9 cellular contexts compared by ENCODE assay signal in genomic region chr12:62834971-62835547, GRCh38.
A peak's percentile ranks its signal among the peaks of the same experiment; 100 is the strongest.
DNase-seq lines count a peak whose midpoint lies in the region; ATAC-seq, FAIRE-seq and TF ChIP-seq lines count a peak whose summit lies in the region.
"Had no signal": no experiment of that assay in that cellular context is flagged by ENCODE, and none has a peak within 500 bp of the region (broad histone marks: within the 10 kb centered on the region; RNA-seq: fewer than 3 reads in every experiment).

No MANE protein-coding gene starts in this region.

- H3K4me3 ChIP-seq in breast epithelium (no peak overlapping the region), esophagus muscularis mucosa (peak overlapping the region; percentile 8 to 28 (median 20)), GM23338 (no peak overlapping the region)

- no peaks in the 10 kb centered on the region for H3F3A ChIP-seq in GM23338 (replicated peaks; ENCODE audit: low read depth)

- POLR2A ChIA-PET in MCF 10A (lab: Yijun Ruan, JAX) = interaction anchor here (0.6 to 1.6 kb wide), 2 partner anchors 13 to 428 kb away, joined by 3 read pairs; no protein-coding TSS in a partner anchor

- TF ChIP-seq CTCF in MCF 10A (IDR thresholded peaks at IDR 0.05; ENCODE audit: unreplicated experiment) = no peak
- no peak for TF ChIP-seq CTCF in breast epithelium (IDR thresholded peaks at IDR 0.05)
- TF ChIP-seq CTCF in esophagus muscularis mucosa (IDR thresholded peaks at IDR 0.05) = no peak
- TF ChIP-seq CTCF in GM23338 (conservative IDR thresholded peaks at IDR 0.05; ENCODE audit: low read depth in 2 of 2) = no peak
- TF ChIP-seq CTCF in endothelial cell (IDR thresholded peaks at IDR 0.05; ENCODE audit: unreplicated experiment) = no peak

- no peaks in the 10 kb centered on the region for H3K9me3 ChIP-seq in breast epithelium
- no peaks in the 10 kb centered on the region for H3K9me3 ChIP-seq in esophagus muscularis mucosa

- no peak for TF ChIP-seq EP300 in esophagus muscularis mucosa (IDR thresholded peaks at IDR 0.05)

- H3K36me3 ChIP-seq in breast epithelium = no peaks in the 10 kb centered on the region
- no peaks in the 10 kb centered on the region for H3K36me3 ChIP-seq in esophagus muscularis mucosa
- 0 out of 2 replicates have a peak, but pooled peaks cover 5% of the 10 kb centered on the region for H3K36me3 ChIP-seq in GM23338 (ENCODE audit: insufficient read depth)

- no peak overlapping the region for H2AFZ ChIP-seq in GM23338

- H3K4me1 ChIP-seq in breast epithelium (no peaks in the 10 kb centered on the region), esophagus muscularis mucosa (peaks cover 0 to 11% (median 9%) of the 10 kb centered on the region in 4 donors), GM23338 (ENCODE audit: insufficient read depth) (no peaks in the 10 kb centered on the region; the same call in 1 of the 2 replicates)

- H3K27me3 Mint-ChIP-seq in MCF 10A (ENCODE audit: insufficient read depth, unreplicated experiment) = no peaks in the 10 kb centered on the region
- peaks cover 10% of the 10 kb centered on the region for H3K27me3 Mint-ChIP-seq in GM23338 (ENCODE audit: insufficient read depth, low read depth, poor library complexity)
- H3K27me3 Mint-ChIP-seq in endothelial cell (ENCODE audit: unreplicated experiment) = peaks cover 1% of the 10 kb centered on the region

- H3K36me3 Mint-ChIP-seq in MCF 10A (ENCODE audit: insufficient read depth, unreplicated experiment) (no peaks in the 10 kb centered on the region), GM23338 (ENCODE audit: low read depth) (peaks cover 11% of the 10 kb centered on the region), endothelial cell (ENCODE audit: low read depth, unreplicated experiment) (peaks cover 4% of the 10 kb centered on the region)

- H3K4me3 Mint-ChIP-seq in MCF 10A (ENCODE audit: unreplicated experiment) = no peak overlapping the region
- no peak overlapping the region for H3K4me3 Mint-ChIP-seq in GM23338
- H3K4me3 Mint-ChIP-seq in endothelial cell (ENCODE audit: unreplicated experiment) = no peak overlapping the region

- FAIRE-seq in urothelium cell line (lab: Jason Lieb, UNC) = no peak

- no peaks in the 10 kb centered on the region; the same call in none of the 2 replicates for H4K20me1 ChIP-seq in GM23338 (replicated peaks; ENCODE audit: insufficient read depth)

- H3K4me1 Mint-ChIP-seq in MCF 10A (ENCODE audit: insufficient read depth, unreplicated experiment) = peaks cover 10% of the 10 kb centered on the region
- H3K4me1 Mint-ChIP-seq in GM23338 = peaks cover 15% of the 10 kb centered on the region
- peaks cover 34% of the 10 kb centered on the region for H3K4me1 Mint-ChIP-seq in endothelial cell (ENCODE audit: unreplicated experiment)

- H3K27me3 ChIP-seq in breast epithelium (no peaks in the 10 kb centered on the region), esophagus muscularis mucosa (no peaks in the 10 kb centered on the region), GM23338 (ENCODE audit: insufficient read depth) (no peaks in the 10 kb centered on the region)

- H3K27ac Mint-ChIP-seq in MCF 10A (ENCODE audit: low read depth, unreplicated experiment) = no peak overlapping the region
- H3K27ac Mint-ChIP-seq in GM23338 = no peak overlapping the region
- no peak overlapping the region for H3K27ac Mint-ChIP-seq in endothelial cell (ENCODE audit: unreplicated experiment)

- H3K9me3 Mint-ChIP-seq in MCF 10A (ENCODE audit: unreplicated experiment) (peaks cover 6% of the 10 kb centered on the region), GM23338 (no peaks in the 10 kb centered on the region; the same call in 2 of the 3 replicates), endothelial cell (ENCODE audit: unreplicated experiment) (no peaks in the 10 kb centered on the region)

- CTCF ChIA-PET in MCF 10A (lab: Yijun Ruan, JAX) = interaction anchor here (0.5 to 2.6 kb wide), 7 partner anchors 9 to 324 kb away, joined by 3 to 20 read pairs (median 4); no protein-coding TSS in a partner anchor

- no peak overlapping the region for H3K4me2 ChIP-seq in GM23338

- intact Hi-C loops in MCF 10A (cut with micrococcal nuclease) (no loop called here), breast epithelium (cut with DNase I; ENCODE audit: low total_unique reads) (no loop called here), esophagus muscularis mucosa (cut with DNase I) (no loop called here)

- no peak overlapping the region for H3K27ac ChIP-seq in breast epithelium
- peak overlapping the region in 3 of 4 donors; percentile 28 to 55 (median 36) for H3K27ac ChIP-seq in esophagus muscularis mucosa (replicated peaks in 1 of 4)
- no peak overlapping the region for H3K27ac ChIP-seq in GM23338 (ENCODE audit: low read depth)

- TF ChIP-seq POLR2A in breast epithelium (IDR thresholded peaks at IDR 0.05) (no peak), esophagus muscularis mucosa (IDR thresholded peaks at IDR 0.05; ENCODE audit: low read depth) (no peak)

- 0 out of 2 replicates have a peak, but pooled peaks cover 4% of the 10 kb centered on the region for H3K9me2 ChIP-seq in GM23338 (ENCODE audit: insufficient read depth)

- 58% methylated on average over 10 of the region's 10 CpGs for WGBS in esophagus muscularis mucosa

- H3K79me2 ChIP-seq in GM23338 (replicated peaks; ENCODE audit: insufficient read depth) = peaks cover 19% of the 10 kb centered on the region

- DNase-seq in MCF 10A (ENCODE audit: unreplicated experiment) (peak; percentile 50), breast epithelium (ENCODE audit: low spot score in 2 of 2) (no peak), NCI-H226 (peak; percentile 70), esophagus muscularis mucosa (ENCODE audit: extremely low spot score) (no peak), urothelium cell line (ENCODE audit: low spot score) (peak; percentile 54), GM23338 (ENCODE audit: low spot score) (no peak), hippocampal formation (lab: John Stamatoyannopoulos, UW) (no peak), endothelial cell (ENCODE audit: low spot score) (no peak)
- DNase-seq: 8988T had no signal

- BruUV-seq in MCF 10A (replicated peaks; lab: Mats Ljungman, UMichigan) = no TSS peak

- no peak for ATAC-seq in GM23338

TF ChIP-seq in GM23338, 12 proteins besides CTCF, POLR2A, EP300 and RAD21 (continues in another document):
- TF ChIP-seq JUNB (IDR thresholded peaks at IDR 0.05; ENCODE audit: unreplicated experiment) = no peak
- no peak for TF ChIP-seq ZNF114 (CRISPR knock-in tag; IDR thresholded peaks at IDR 0.05)
- TF ChIP-seq REST (IDR thresholded peaks at IDR 0.05; ENCODE audit: unreplicated experiment) = no peak
- no peak for TF ChIP-seq EZH2 (IDR thresholded peaks at IDR 0.05; ENCODE audit: low read depth, unreplicated experiment)

Comparison
In these comparisons a context has a peak if more than half of its experiments do, and no peak if none do; other contexts are left out.
1. DNase-seq: peak in MCF 10A (single experiment), NCI-H226 (single experiment) and urothelium cell line (single experiment); none in breast epithelium (0 of 2), esophagus muscularis mucosa (single experiment), GM23338 (single experiment), hippocampal formation (0 of 2) and endothelial cell (single experiment).
2. H3K27ac ChIP-seq: peak in esophagus muscularis mucosa (3 of 4); none in breast epithelium (0 of 2) and GM23338 (single experiment).
3. H3K4me3 ChIP-seq: peak in esophagus muscularis mucosa (4 of 4); none in breast epithelium (0 of 3) and GM23338 (single experiment).